In genomic region chr5:100623719-100624118, GRCh38 we compare ENCODE assay signal across 8 cellular contexts.
DNase-seq lines count a peak whose midpoint lies in the region; ATAC-seq and TF ChIP-seq lines count a peak whose summit lies in the region.

No MANE protein-coding gene starts in this region.

- H3F3A ChIP-seq in PC-3 (ENCODE audit: low read length, unreplicated experiment): no peaks in the 10 kb centered on the region

- WGBS in transverse colon (ENCODE audit: low coverage in 1 of 2), 2 donors: 22 to 25% methylated on average over 2 of the region's 2 CpGs
- WGBS in ovary, 3 donors: 2 to 6% (median 5%) methylated on average over 2 of the region's 2 CpGs

- in situ Hi-C loops in transverse colon (cut with MboI; ENCODE audit: low pct_ligation_motif_present in 1 of 4, low pct_unique_long_range_greater_than_20kb in 1 of 4, low sequenced_read_pairs in 3 of 4): loop anchor here in 1 of 4 donors (25.0 kb wide), 1 partner anchor 764 kb away; no protein-coding TSS in a partner anchor

- H3K36me3 ChIP-seq in PC-3 (ENCODE audit: low read depth, low read length) (no peaks in the 10 kb centered on the region), transverse colon (no peaks in the 10 kb centered on the region), ovary (no peaks in the 10 kb centered on the region)

- TF ChIP-seq POLR2A in transverse colon (IDR thresholded peaks at IDR 0.05): no peak
- no peak for TF ChIP-seq POLR2A in ovary (IDR thresholded peaks at IDR 0.05)

- DNase-seq in CD1c-positive myeloid dendritic cell (ENCODE audit: extremely low spot score) (peak; percentile 44), PC-3 (peak; percentile 59), fibroblast of gingiva (ENCODE audit: low read depth) (peak; percentile 17), transverse colon (no peak), ovary (no peak)
- DNase-seq in effector CD4-positive, alpha-beta T cell: no peak

- no TSS peak for BruUV-seq in PC-3 (replicated peaks; lab: Mats Ljungman, UMichigan)

- TF ChIP-seq CTCF in PC-3 (conservative IDR thresholded peaks at IDR 0.05; ENCODE audit: low read depth, low read length) (peak; percentile 84), transverse colon (IDR thresholded peaks at IDR 0.05) (peak; percentile 13 to 36 (median 32)), ovary (IDR thresholded peaks at IDR 0.05) (no peak)

- H3K79me2 ChIP-seq in PC-3 (ENCODE audit: low read length): no peaks in the 10 kb centered on the region

- H3K9me3 ChIP-seq in PC-3 (ENCODE audit: low read length): no peaks in the 10 kb centered on the region
- no peaks in the 10 kb centered on the region for H3K9me3 ChIP-seq in transverse colon
- H3K9me3 ChIP-seq in ovary: no peaks in the 10 kb centered on the region

- POLR2A ChIA-PET in PC-3 (lab: Charles Lee; ENCODE audit: unreplicated experiment): no interaction called here

- no peak overlapping the region for H3K9ac ChIP-seq in PC-3 (ENCODE audit: low read length)

- TF ChIP-seq EP300 in transverse colon (IDR thresholded peaks at IDR 0.05; ENCODE audit: low read depth) (no peak), ovary (IDR thresholded peaks at IDR 0.05) (no peak)

- CTCF ChIA-PET in PC-3 (lab: Charles Lee): no interaction called here

- ATAC-seq in GM18868 (IDR thresholded peaks at IDR 0.05; ENCODE audit: unreplicated experiment) (peak; percentile 98), HG03097 (IDR thresholded peaks at IDR 0.05; ENCODE audit: low FRiP score, unreplicated experiment) (peak; percentile 80), PC-3 (peak; percentile 84)

- intact Hi-C loops in PC-3 (cut with micrococcal nuclease): loop anchor here (1.0 to 10.0 kb wide), 5 partner anchors 144 to 769 kb away; no protein-coding TSS in a partner anchor
- intact Hi-C loops in transverse colon (cut with DNase I; ENCODE audit: low total_unique reads): no loop called here
- intact Hi-C loops in ovary (cut with DNase I): no loop called here

- no peaks in the 10 kb centered on the region for H4K20me1 ChIP-seq in PC-3 (ENCODE audit: low read length)

- H2AFZ ChIP-seq in PC-3 (ENCODE audit: low read length): no peak overlapping the region

- H3K27me3 ChIP-seq in PC-3 (ENCODE audit: low read length) (peaks cover 3% of the 10 kb centered on the region; the same call in 1 of the 2 replicates), transverse colon (no peaks in the 10 kb centered on the region), ovary (no peaks in the 10 kb centered on the region)

- H3K4me2 ChIP-seq in PC-3 (ENCODE audit: low read length): no peak overlapping the region

- H3K4me3 ChIP-seq in PC-3 (ENCODE audit: low read length): no peak overlapping the region
- H3K4me3 ChIP-seq in transverse colon: no peak overlapping the region
- no peak overlapping the region for H3K4me3 ChIP-seq in ovary

- H3K4me1 ChIP-seq in PC-3 (ENCODE audit: insufficient read depth, low read length) (no peaks in the 10 kb centered on the region), transverse colon (no peaks in the 10 kb centered on the region), ovary (ENCODE audit: insufficient read depth) (no peaks in the 10 kb centered on the region)

- H3K9me2 ChIP-seq in PC-3 (replicated peaks; ENCODE audit: low read length): no peaks in the 10 kb centered on the region

- H3K27ac ChIP-seq in PC-3 (ENCODE audit: low read length): no peak overlapping the region
- no peak overlapping the region for H3K27ac ChIP-seq in transverse colon
- H3K27ac ChIP-seq in ovary: no peak overlapping the region

Comparison
In these comparisons a context has a peak if more than half of its experiments do, and no peak if none do; other contexts are left out.
1. DNase-seq: peak in CD1c-positive myeloid dendritic cell (single experiment), PC-3 (single experiment) and fibroblast of gingiva (single experiment); none in transverse colon (single experiment), ovary (0 of 5) and effector CD4-positive, alpha-beta T cell (single experiment).
2. CTCF ChIP-seq: peak in PC-3 (single experiment) and transverse colon (5 of 5); none in ovary (0 of 3).
3. Peak in every context shown above with its lines, with median percentiles within 50 percentile points of each other: ATAC-seq.